In genomic region chr11:406796-407650, GRCh38 we compare ENCODE assay signal across 8 cellular contexts. TPM values are rescaled to one million over a fixed set of nuclear protein-coding genes. Genes with fewer than 3 reads are reported as not detected.
DNase-seq lines count a peak whose midpoint lies in the region; ATAC-seq, FAIRE-seq and TF ChIP-seq lines count a peak whose summit lies in the region.

No MANE protein-coding gene starts in this region.

- H4K5ac ChIP-seq in mesendoderm (ENCODE audit: low read length) = no peak overlapping the region

- peak overlapping the region; percentile 84 for H3K56ac ChIP-seq in mesendoderm (ENCODE audit: low read length)

- H3K4ac ChIP-seq in mesendoderm (ENCODE audit: low read depth, low read length) = peak overlapping the region; percentile 26

- H2BK5ac ChIP-seq in mesendoderm (ENCODE audit: low read length) = no peak overlapping the region

- H3K4me2 ChIP-seq in mesendoderm (ENCODE audit: low read length) = peak overlapping the region; percentile 32

- no peaks in the 10 kb centered on the region for H3K9me3 Mint-ChIP-seq in activated CD4-positive, alpha-beta memory T cell treated with anti-CD3 and anti-CD28 coated beads, Interleukin-2, amount 10 ng/mL, durations not matched to agents 7 days and 5 days
- no peaks in the 10 kb centered on the region for H3K9me3 Mint-ChIP-seq in effector memory CD8-positive, alpha-beta T cell

- H3K27ac Mint-ChIP-seq in activated CD4-positive, alpha-beta memory T cell treated with anti-CD3 and anti-CD28 coated beads, Interleukin-2, amount 10 ng/mL, durations not matched to agents 7 days and 5 days = no peak overlapping the region
- peak overlapping the region; percentile 75 to 89 for H3K27ac Mint-ChIP-seq in effector memory CD8-positive, alpha-beta T cell

- peak; percentile 62 for ATAC-seq in HG02623 (IDR thresholded peaks at IDR 0.05; ENCODE audit: unreplicated experiment)
- ATAC-seq in effector memory CD8-positive, alpha-beta T cell (replicated peaks) = peak; percentile 94

- no peaks in the 10 kb centered on the region for H3K36me3 ChIP-seq in mesendoderm (ENCODE audit: control insufficient read depth, insufficient read depth, low read length)

- H3K23ac ChIP-seq in mesendoderm (ENCODE audit: low read length) = no peak overlapping the region

- no peaks in the 10 kb centered on the region for H3K27me3 ChIP-seq in mesendoderm (ENCODE audit: insufficient read depth, low read length, poor library complexity)

- no peak overlapping the region for H3K27ac ChIP-seq in mesendoderm (ENCODE audit: low read depth, low read length)

- no peaks in the 10 kb centered on the region for H3K79me1 ChIP-seq in mesendoderm (ENCODE audit: low read length)

- no peaks in the 10 kb centered on the region for H3K4me1 ChIP-seq in mesendoderm (ENCODE audit: control insufficient read depth, low read depth, low read length)

- CTCF ChIA-PET in activated CD4-positive, alpha-beta memory T cell treated with anti-CD3 and anti-CD28 coated beads, Interleukin-2, amount 10 ng/mL, durations not matched to agents 7 days and 5 days (lab: Charles Lee) = interaction anchor here (1.1 to 3.6 kb wide), 11 partner anchors 9 to 156 kb away, joined by 3 to 67 read pairs (median 5); partner anchors contain the start of genes ANO9, PTDSS2 and SIGIRR

- peak overlapping the region; percentile 32 for H3K4me3 Mint-ChIP-seq in activated CD4-positive, alpha-beta memory T cell treated with anti-CD3 and anti-CD28 coated beads, Interleukin-2, amount 10 ng/mL, durations not matched to agents 7 days and 5 days
- peak overlapping the region; percentile 43 to 58 for H3K4me3 Mint-ChIP-seq in effector memory CD8-positive, alpha-beta T cell

- DNase-seq in NCI-H460 (ENCODE audit: extremely low read depth, low read depth) (peak; percentile 60), mesendoderm (peak; percentile 89), H54 (ENCODE audit: insufficient read length, low spot score) (no peak)
- peak; percentile 93 for DNase-seq in activated CD4-positive, alpha-beta memory T cell treated with anti-CD3 and anti-CD28 coated beads, Interleukin-2, amount 10 ng/mL, durations not matched to agents 7 days and 5 days
- peak; percentile 95 to 96 (median 96) for DNase-seq in effector memory CD8-positive, alpha-beta T cell
- DNase-seq in stimulated activated CD8-positive, alpha-beta memory T cell treated with anti-CD3 and anti-CD28 coated beads, Interleukin-2, amount 100 ng/mL, for 1 hour (ENCODE audit: low read depth in 2 of 2) = peak; percentile 85 to 86

- no peak overlapping the region for H2AK5ac ChIP-seq in mesendoderm (ENCODE audit: low read length)

- H4K8ac ChIP-seq in mesendoderm (ENCODE audit: low read depth, low read length) = peak overlapping the region; percentile 5

- H2BK15ac ChIP-seq in mesendoderm (replicated peaks; ENCODE audit: low read depth) = no peak overlapping the region

- peaks cover 2% of the 10 kb centered on the region for H3K36me3 Mint-ChIP-seq in activated CD4-positive, alpha-beta memory T cell treated with anti-CD3 and anti-CD28 coated beads, Interleukin-2, amount 10 ng/mL, durations not matched to agents 7 days and 5 days (ENCODE audit: low read depth)
- H3K36me3 Mint-ChIP-seq in effector memory CD8-positive, alpha-beta T cell (ENCODE audit: insufficient read depth) = peaks cover 7% of the 10 kb centered on the region

- peaks cover 12% of the 10 kb centered on the region for H3K4me1 Mint-ChIP-seq in activated CD4-positive, alpha-beta memory T cell treated with anti-CD3 and anti-CD28 coated beads, Interleukin-2, amount 10 ng/mL, durations not matched to agents 7 days and 5 days
- peaks cover 3 to 12% of the 10 kb centered on the region in 2 donors for H3K4me1 Mint-ChIP-seq in effector memory CD8-positive, alpha-beta T cell (ENCODE audit: low read depth in 2 of 2)

- H3K4me3 ChIP-seq in GM08714 (ENCODE audit: low read length) (peak overlapping the region; percentile 47; the same call in 1 of the 2 replicates), mesendoderm (ENCODE audit: low read length) (peak overlapping the region; percentile 1)

- TF ChIP-seq POLR2A in H54 (IDR thresholded peaks at IDR 0.05; ENCODE audit: low read depth, low read length) = no peak

- peak overlapping the region; percentile 54 for H3K9ac ChIP-seq in mesendoderm (ENCODE audit: low read length)

- peak overlapping the region; percentile 43 for H3K18ac ChIP-seq in mesendoderm (ENCODE audit: low read length)

- POLR2A ChIA-PET in activated CD4-positive, alpha-beta memory T cell treated with anti-CD3 and anti-CD28 coated beads, Interleukin-2, amount 10 ng/mL, durations not matched to agents 7 days and 5 days (lab: Charles Lee) = interaction anchor here (0.8 to 4.3 kb wide), 17 partner anchors 9 to 200 kb away, joined by 3 to 57 read pairs (median 4); partner anchors contain the start of genes ANO9, BET1L, PSMD13 and PTDSS2

- no peaks in the 10 kb centered on the region for H3K27me3 Mint-ChIP-seq in activated CD4-positive, alpha-beta memory T cell treated with anti-CD3 and anti-CD28 coated beads, Interleukin-2, amount 10 ng/mL, durations not matched to agents 7 days and 5 days
- no peaks in the 10 kb centered on the region for H3K27me3 Mint-ChIP-seq in effector memory CD8-positive, alpha-beta T cell

- H3K79me2 ChIP-seq in mesendoderm (ENCODE audit: control insufficient read depth, insufficient read depth, low read length) = no peaks in the 10 kb centered on the region

- H2BK120ac ChIP-seq in mesendoderm (ENCODE audit: low read depth, low read length) = no peak overlapping the region

- no peak for FAIRE-seq in H54 (lab: Jason Lieb, UNC)

- WGBS in mesendoderm (ENCODE audit: extremely low coverage, insufficient coverage, low lambda C conversion rate) = no CpG with 5 or more reads among the region's 91 CpGs

RNA-seq across cellular contexts. Expression of gene SIGIRR, which starts 7.8 kb away (rescaled TPM):
- total RNA-seq in NCI-H460 (2014; rRNA removed; shearing (Covaris generic)) = 17.5 and 24.3 TPM in 2 replicates
- 22.3 and 34.9 TPM in 2 replicates for polyA plus RNA-seq in NCI-H460 (2014; cell fraction: nucleus; rRNA removed)
- total RNA-seq in activated CD4-positive, alpha-beta memory T cell treated with anti-CD3 and anti-CD28 coated beads, Interleukin-2, amount 10 ng/mL, durations not matched to agents 7 days and 5 days = 100 to 1,000 TPM; 170 to 178 TPM
- polyA plus RNA-seq in mesendoderm (2013, experiment 1 of 2) = 24.9 TPM
- 26.3 TPM for polyA plus RNA-seq in mesendoderm (2013, experiment 2 of 2)

RNA-seq across cellular contexts. Expression of gene PKP3, which starts 13.0 kb away (rescaled TPM):
- 27.0 and 27.7 TPM in 2 replicates for total RNA-seq in NCI-H460 (2014; rRNA removed; shearing (Covaris generic))
- polyA plus RNA-seq in NCI-H460 (2014; cell fraction: nucleus; rRNA removed) = 177 and 181 TPM in 2 replicates
- total RNA-seq in activated CD4-positive, alpha-beta memory T cell treated with anti-CD3 and anti-CD28 coated beads, Interleukin-2, amount 10 ng/mL, durations not matched to agents 7 days and 5 days = not detected
- polyA plus RNA-seq in mesendoderm (2013, experiment 1 of 2) = 13.1 TPM
- polyA plus RNA-seq in mesendoderm (2013, experiment 2 of 2) = 14.1 TPM

RNA-seq across cellular contexts. Expression of gene ANO9, which starts 34.8 kb away (rescaled TPM):
- total RNA-seq in NCI-H460 (2014; rRNA removed; shearing (Covaris generic)) = 0.12 TPM in 1 of 2 replicates, not detected in the other
- polyA plus RNA-seq in NCI-H460 (2014; cell fraction: nucleus; rRNA removed) = 0.18 and 1.4 TPM in 2 replicates
- total RNA-seq in activated CD4-positive, alpha-beta memory T cell treated with anti-CD3 and anti-CD28 coated beads, Interleukin-2, amount 10 ng/mL, durations not matched to agents 7 days and 5 days = 10 to 100 TPM; 69.2 to 73.5 TPM
- 4.0 TPM for polyA plus RNA-seq in mesendoderm (2013, experiment 1 of 2)
- 4.3 TPM for polyA plus RNA-seq in mesendoderm (2013, experiment 2 of 2)

RNA-seq across cellular contexts. Expression of gene B4GALNT4, which starts 37.7 kb away (rescaled TPM):
- total RNA-seq in NCI-H460 (2014; rRNA removed; shearing (Covaris generic)) = 8.1 and 8.6 TPM in 2 replicates
- polyA plus RNA-seq in NCI-H460 (2014; cell fraction: nucleus; rRNA removed) = 31.5 and 59.2 TPM in 2 replicates
- under 1 TPM; 0.23 to 0.53 TPM for total RNA-seq in activated CD4-positive, alpha-beta memory T cell treated with anti-CD3 and anti-CD28 coated beads, Interleukin-2, amount 10 ng/mL, durations not matched to agents 7 days and 5 days
- polyA plus RNA-seq in mesendoderm (2013, experiment 1 of 2) = 24.9 TPM
- 24.4 TPM for polyA plus RNA-seq in mesendoderm (2013, experiment 2 of 2)

RNA-seq across cellular contexts. Expression of gene PTDSS2, which starts 43.1 kb away (rescaled TPM):
- total RNA-seq in NCI-H460 (2014; rRNA removed; shearing (Covaris generic)) = 19.6 and 23.7 TPM in 2 replicates
- polyA plus RNA-seq in NCI-H460 (2014; cell fraction: nucleus; rRNA removed) = 81.7 and 95.3 TPM in 2 replicates
- total RNA-seq in activated CD4-positive, alpha-beta memory T cell treated with anti-CD3 and anti-CD28 coated beads, Interleukin-2, amount 10 ng/mL, durations not matched to agents 7 days and 5 days = 10 to 100 TPM; 20.1 to 21.5 TPM
- 19.8 TPM for polyA plus RNA-seq in mesendoderm (2013, experiment 1 of 2)
- 19.4 TPM for polyA plus RNA-seq in mesendoderm (2013, experiment 2 of 2)

Comparison
In these comparisons a context has a peak if more than half of its experiments do, and no peak if none do; other contexts are left out.
1. RNA of gene PKP3, which starts 13.0 kb away (total RNA-seq): 27.0 to 27.7 TPM in NCI-H460; not detected in activated CD4-positive, alpha-beta memory T cell treated with anti-CD3 and anti-CD28 coated beads, Interleukin-2, amount 10 ng/mL, durations not matched to agents 7 days and 5 days; every median in the first group is over 10 times any median in the second.
2. RNA of gene ANO9, which starts 34.8 kb away (total RNA-seq): 69.2 to 73.5 TPM in activated CD4-positive, alpha-beta memory T cell treated with anti-CD3 and anti-CD28 coated beads, Interleukin-2, amount 10 ng/mL, durations not matched to agents 7 days and 5 days; 0.12 TPM in NCI-H460; every median in the first group is over 10 times any median in the second.